Comparison of ENCODE assay signal across 12 cellular contexts in genomic region chr1:233261206-233261605, GRCh38. TPM values are rescaled to one million over a fixed set of nuclear protein-coding genes. Genes with fewer than 3 reads are reported as not detected.
DNase-seq lines count a peak whose midpoint lies in the region; ATAC-seq, FAIRE-seq and TF ChIP-seq lines count a peak whose summit lies in the region.
"Had no signal": no experiment of that assay in that cellular context is flagged by ENCODE, and none has a peak within 500 bp of the region (broad histone marks: within the 10 kb centered on the region; RNA-seq: fewer than 3 reads in every experiment).

No MANE protein-coding gene starts in this region.

- H3K79me2 ChIP-seq in endothelial cell of umbilical vein (ENCODE audit: control insufficient read depth, insufficient read depth, low read length) = no peaks in the 10 kb centered on the region
- H3K79me2 ChIP-seq: parathyroid adenoma had no signal

- no peak overlapping the region for H3K27ac ChIP-seq in endothelial cell of umbilical vein (ENCODE audit: insufficient read depth, low read depth, low read length)
- H3K27ac ChIP-seq: parathyroid adenoma had no signal

- H3K36me3 ChIP-seq in endothelial cell of umbilical vein (ENCODE audit: control insufficient read depth in 2 of 2, extremely low read depth in 1 of 2, insufficient read depth in 2 of 2, low read length in 2 of 2) = peaks cover 2 to 3% of the 10 kb centered on the region in 2 experiments

- H2AFZ ChIP-seq in endothelial cell of umbilical vein (ENCODE audit: low read depth, low read length) = no peak overlapping the region
- H2AFZ ChIP-seq: parathyroid adenoma had no signal

- dilution Hi-C loops in endothelial cell of umbilical vein (cut with MboI; ENCODE audit: extremely low pct_ligation_motif_present, low sequenced_read_pairs) = no loop called here

- H3K4me3 ChIP-seq in endothelial cell of umbilical vein (replicated peaks in 1 of 3; ENCODE audit: insufficient read depth in 1 of 3, low read depth in 1 of 3, low read length in 3 of 3) = no peak overlapping the region

- no peak for DNase-seq in endothelial cell of umbilical vein (ENCODE audit: low read depth, low spot score)
- no peak for DNase-seq in hypothalamus (lab: John Stamatoyannopoulos, UW)
- no peak for DNase-seq in NCI-H82 treated with DMSO at 0.1 percent for 48 hours (lab: John Stamatoyannopoulos, UW; ENCODE audit: unreplicated experiment)
- no peak for DNase-seq in activated gamma-delta T cell (lab: John Stamatoyannopoulos, UW)
- DNase-seq in HCEC 1CT = no peak
- DNase-seq: activated naive CD8-positive, alpha-beta T cell treated with anti-CD3 and anti-CD28 coated beads, Interleukin-2, amount 10 ng/mL, durations not matched to agents 7 days and 5 days; GF-D8; stimulated activated naive B cell treated with anti-CD40 and anti-IgM and Interleukin-4, amounts not matched to agents 10 μg/mL and 1 μg/mL and 100 μg/mL, for 72 hours had no signal

- POLR2A ChIA-PET in endothelial cell of umbilical vein (lab: Charles Lee) = no interaction called here

- no peaks in the 10 kb centered on the region for H3K4me1 ChIP-seq in endothelial cell of umbilical vein (ENCODE audit: control insufficient read depth, extremely low read depth, insufficient read depth, low read length)
- H3K4me1 ChIP-seq: parathyroid adenoma had no signal

- FAIRE-seq in endothelial cell of umbilical vein (lab: Jason Lieb, UNC) = no peak

- no peak for TF ChIP-seq CTCF in endothelial cell of umbilical vein (IDR thresholded peaks at IDR 0.05; ENCODE audit: extremely low read depth in 1 of 2, insufficient read depth in 1 of 2, low read depth in 1 of 2, low read length in 2 of 2)

- no TSS peak for BruUV-seq in endothelial cell of umbilical vein (replicated peaks; lab: Mats Ljungman, UMichigan)

- H3K9me1 ChIP-seq in endothelial cell of umbilical vein (replicated peaks; ENCODE audit: control insufficient read depth, extremely low read depth, insufficient read depth, low read length) = no peaks in the 10 kb centered on the region

- CTCF ChIA-PET in endothelial cell of umbilical vein (lab: Charles Lee) = interaction anchor here (1.4 kb wide), 1 partner anchor 9 kb away, joined by 4 read pairs; no protein-coding TSS in a partner anchor

- TF ChIP-seq POLR2A in GM18505 (IDR thresholded peaks at IDR 0.05; ENCODE audit: borderline replicate concordance, extremely low read depth, insufficient read depth, insufficient read length) (no peak), endothelial cell of umbilical vein (IDR thresholded peaks at IDR 0.05; ENCODE audit: low read depth, low read length) (no peak)

- H3K27me3 ChIP-seq in endothelial cell of umbilical vein (ENCODE audit: control insufficient read depth in 2 of 2, insufficient read depth in 2 of 2, low read length in 2 of 2) = no peaks in the 10 kb centered on the region

- peak; percentile 86 for ATAC-seq in GM18505 (IDR thresholded peaks at IDR 0.05; ENCODE audit: unreplicated experiment)
- peak; percentile 98 for ATAC-seq in GM21381 (IDR thresholded peaks at IDR 0.05; ENCODE audit: unreplicated experiment)
- ATAC-seq in HG03108 (IDR thresholded peaks at IDR 0.05; ENCODE audit: unreplicated experiment) = peak; percentile 98

- intact Hi-C loops in endothelial cell of umbilical vein (cut with micrococcal nuclease) = no loop called here

- no peaks in the 10 kb centered on the region for H4K20me1 ChIP-seq in endothelial cell of umbilical vein (replicated peaks; ENCODE audit: control insufficient read depth, extremely low read depth, insufficient read depth, low read length)

- H3K9ac ChIP-seq in endothelial cell of umbilical vein (replicated peaks; ENCODE audit: extremely low read depth, insufficient read depth, low read length) = no peak overlapping the region
- H3K9ac ChIP-seq: parathyroid adenoma had no signal

- no peak overlapping the region for H3K4me2 ChIP-seq in endothelial cell of umbilical vein (ENCODE audit: insufficient read depth, low read length)

- H3K9me3 ChIP-seq in endothelial cell of umbilical vein (replicated peaks; ENCODE audit: control insufficient read depth, insufficient read depth, low read length) = no peaks in the 10 kb centered on the region

TF ChIP-seq in endothelial cell of umbilical vein, 7 proteins besides CTCF, POLR2A, EP300 and RAD21:
- TF ChIP-seq GATA2 (IDR thresholded peaks at IDR 0.05; ENCODE audit: insufficient read depth, insufficient read length, low read depth, low read length) (no peak), FOS (IDR thresholded peaks at IDR 0.05; ENCODE audit: borderline replicate concordance, insufficient read depth, low read length) (peak; percentile 18)

RNA-seq across cellular contexts. Expression of gene PCNX2, which starts 34.3 kb away (rescaled TPM):
- total RNA-seq in endothelial cell of umbilical vein = 6.6 and 7.6 TPM in 2 replicates
- polyA plus RNA-seq in endothelial cell of umbilical vein = 7.6 and 11.0 TPM in 2 replicates
- 4.8 and 7.2 TPM in 2 replicates for polyA plus RNA-seq in endothelial cell of umbilical vein (2011; cell fraction: cytosol; rRNA removed)
- polyA plus RNA-seq in endothelial cell of umbilical vein (2011; cell fraction: nucleus; rRNA removed) = 26.0 and 28.3 TPM in 2 replicates
- 7.0 and 7.4 TPM in 2 replicates for polyA plus RNA-seq in endothelial cell of umbilical vein (2012)
- polyA minus RNA-seq in endothelial cell of umbilical vein = 33.8 and 41.7 TPM in 2 replicates
- polyA minus RNA-seq in endothelial cell of umbilical vein (2011; cell fraction: cytosol; rRNA and poly(A)+ RNA removed) = 17.3 TPM
- 54.0 and 96.5 TPM in 2 replicates for polyA minus RNA-seq in endothelial cell of umbilical vein (2011; cell fraction: nucleus; rRNA and poly(A)+ RNA removed)
